Comparison of ENCODE assay signal across 8 cellular contexts in the genomic region with DNA sequence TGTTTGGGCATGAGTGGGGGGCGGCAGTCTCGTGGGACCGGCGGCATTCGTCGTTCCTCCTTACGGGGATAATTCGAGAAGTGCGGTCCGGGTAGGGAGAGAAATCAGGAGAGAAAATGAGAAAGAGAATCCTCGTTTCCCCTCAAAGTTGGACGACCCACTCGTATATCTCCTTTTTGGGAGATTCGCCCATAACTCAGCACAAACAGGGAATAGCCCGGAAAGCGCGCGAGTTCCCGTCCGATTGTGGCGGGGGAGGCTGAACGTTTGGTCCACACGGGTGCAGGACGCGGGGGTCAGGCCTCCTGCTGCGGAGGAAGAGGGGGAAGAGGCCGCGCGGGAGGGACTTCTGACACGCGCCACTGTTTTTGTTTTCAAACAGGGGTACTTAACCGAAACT. TPM values are rescaled to one million over a fixed set of nuclear protein-coding genes. Genes with fewer than 3 reads are reported as not detected.
DNase-seq lines count a peak whose midpoint lies in the region; ATAC-seq and TF ChIP-seq lines count a peak whose summit lies in the region.

No MANE protein-coding gene starts in this region.

- peaks cover 8% of the 10 kb centered on the region for H3K4me1 ChIP-seq in CD8-positive, alpha-beta T cell (ENCODE audit: insufficient read depth, low read length)

- peak overlapping the region; percentile 75 for H3K4me3 Mint-ChIP-seq in CD8-positive, alpha-beta T cell
- peak overlapping the region; percentile 87 for H3K4me3 Mint-ChIP-seq in nephron progenitor cell

- CTCF ChIA-PET in CD8-positive, alpha-beta T cell (lab: Charles Lee), result no interaction called here

- peaks cover 3% of the 10 kb centered on the region for H3K27me3 ChIP-seq in CD8-positive, alpha-beta T cell (ENCODE audit: insufficient read depth, low read length)

- no peaks in the 10 kb centered on the region for H3K36me3 ChIP-seq in CD8-positive, alpha-beta T cell (ENCODE audit: insufficient read depth, low read length)

- H3K4me1 Mint-ChIP-seq in CD8-positive, alpha-beta T cell (ENCODE audit: low read depth), result peaks cover 9% of the 10 kb centered on the region
- H3K4me1 Mint-ChIP-seq in nephron progenitor cell, result peaks cover 16% of the 10 kb centered on the region

- no peaks in the 10 kb centered on the region for H3K9me3 ChIP-seq in CD8-positive, alpha-beta T cell (ENCODE audit: low read length)

- TF ChIP-seq CTCF in CD8-positive, alpha-beta T cell (IDR thresholded peaks at IDR 0.05), result no peak
- TF ChIP-seq CTCF in NB4 (IDR thresholded peaks at IDR 0.05; ENCODE audit: low read depth, low read length) (no peak), epithelial cell of proximal tubule (conservative IDR thresholded peaks at IDR 0.05; ENCODE audit: low read depth, low read length) (no peak), nephron progenitor cell (IDR thresholded peaks at IDR 0.05) (no peak)

- TF ChIP-seq POLR2A in NB4 (IDR thresholded peaks at IDR 0.05; ENCODE audit: extremely low read depth, insufficient read length), result no peak

- no peaks in the 10 kb centered on the region for H3K36me3 Mint-ChIP-seq in CD8-positive, alpha-beta T cell
- H3K36me3 Mint-ChIP-seq in nephron progenitor cell (ENCODE audit: low read depth), result no peaks in the 10 kb centered on the region

- H3K4me3 ChIP-seq in CD8-positive, alpha-beta T cell (ENCODE audit: low read depth, low read length), result peak overlapping the region; percentile 27
- peak overlapping the region; percentile 51 for H3K4me3 ChIP-seq in NB4 (ENCODE audit: low read depth, low read length)
- peak overlapping the region; percentile 55 for H3K4me3 ChIP-seq in epithelial cell of proximal tubule (ENCODE audit: low read depth, low read length)

- no peak for DNase-seq in CD8-positive, alpha-beta T cell
- peak; percentile 17 for DNase-seq in NB4 (ENCODE audit: low read depth)
- no peak for DNase-seq in epithelial cell of proximal tubule (ENCODE audit: low read depth)
- DNase-seq in nephron progenitor cell, result peak; percentile 30
- no peak for DNase-seq in stimulated activated naive CD4-positive, alpha-beta T cell treated with Interleukin-2 at 50 U/mL for 16 hours (lab: John Stamatoyannopoulos, UW)

- H3K27ac ChIP-seq in CD8-positive, alpha-beta T cell (ENCODE audit: low read depth, low read length), result no peak overlapping the region

- H3K27me3 Mint-ChIP-seq in CD8-positive, alpha-beta T cell (ENCODE audit: low read depth), result peaks cover 59% of the 10 kb centered on the region
- H3K27me3 Mint-ChIP-seq in nephron progenitor cell (ENCODE audit: low read depth, poor library complexity), result peaks cover 34% of the 10 kb centered on the region

- no peak for ATAC-seq in CD8-positive, alpha-beta T cell
- ATAC-seq in HG02840 (IDR thresholded peaks at IDR 0.05; ENCODE audit: low FRiP score, unreplicated experiment) (no peak), GM19351 (IDR thresholded peaks at IDR 0.05; ENCODE audit: unreplicated experiment) (no peak), HG03139 (IDR thresholded peaks at IDR 0.05; ENCODE audit: unreplicated experiment) (no peak)

- intact Hi-C loops in CD8-positive, alpha-beta T cell (cut with DNase I, micrococcal nuclease), result no loop called here

- POLR2A ChIA-PET in CD8-positive, alpha-beta T cell (lab: Charles Lee), result no interaction called here

- no peaks in the 10 kb centered on the region for H3K9me3 Mint-ChIP-seq in CD8-positive, alpha-beta T cell
- no peaks in the 10 kb centered on the region for H3K9me3 Mint-ChIP-seq in nephron progenitor cell

- no peak overlapping the region for H3K27ac Mint-ChIP-seq in CD8-positive, alpha-beta T cell
- no peak overlapping the region for H3K27ac Mint-ChIP-seq in nephron progenitor cell

RNA-seq across cellular contexts. Expression of a gene that starts 42.4 kb away (rescaled TPM):
- not detected for total RNA-seq in CD8-positive, alpha-beta T cell
- total RNA-seq in epithelial cell of proximal tubule, result 1.2 and 6.6 TPM in 2 replicates

Comparison
In these comparisons a context has a peak if more than half of its experiments do, and no peak if none do; other contexts are left out.
1. DNase-seq: peak in NB4 (single experiment) and nephron progenitor cell (single experiment); none in CD8-positive, alpha-beta T cell (0 of 7), epithelial cell of proximal tubule (single experiment) and stimulated activated naive CD4-positive, alpha-beta T cell treated with Interleukin-2 at 50 U/mL for 16 hours (single experiment).
2. Peak in every context shown above with its lines, with median percentiles within 50 percentile points of each other: H3K4me3 ChIP-seq.